18 cellular contexts compared by ENCODE assay signal in the genomic region with DNA sequence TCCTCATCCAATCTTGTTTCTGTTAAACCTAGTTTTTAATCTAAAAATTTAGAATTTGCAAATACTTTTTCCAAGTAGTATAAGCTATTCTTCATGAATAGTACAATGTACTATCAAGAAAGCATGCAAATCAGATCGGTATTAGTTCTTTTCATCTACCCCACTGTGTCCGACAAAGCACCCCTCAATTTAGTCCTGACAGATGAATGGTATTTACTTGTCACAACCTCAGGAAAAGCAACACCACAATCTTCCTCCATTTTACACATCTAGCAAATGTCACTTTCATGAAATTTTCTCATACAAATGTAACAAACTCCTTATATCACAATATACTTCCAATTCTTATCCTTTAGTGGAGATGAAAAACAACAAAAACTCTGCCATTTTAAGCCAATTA.
DNase-seq lines count a peak whose midpoint lies in the region; ATAC-seq and TF ChIP-seq lines count a peak whose summit lies in the region.
"Had no signal": no experiment of that assay in that cellular context is flagged by ENCODE, and none has a peak within 500 bp of the region (broad histone marks: within the 10 kb centered on the region; RNA-seq: fewer than 3 reads in every experiment).

No MANE protein-coding gene starts in this region.

- no peak for ATAC-seq in HG02642 (IDR thresholded peaks at IDR 0.05; ENCODE audit: poor library complexity, unreplicated experiment)
- ATAC-seq: GM12878 had no signal

- BruUV-seq in PC-9 (replicated peaks; lab: Mats Ljungman, UMichigan): no TSS peak

- H3K27ac ChIP-seq in BLaER1 treated with 17β-estradiol and CSF1 and Interleukin-3, amounts not matched to agents 10 nM and 100 nM: 0 out of 22 replicates have a peak overlapping the region, but pooled peaks of 1 of the 11 experiments have one; percentile 14
- no peak overlapping the region for H3K27ac ChIP-seq in neural cell (ENCODE audit: low read length)
- no peak overlapping the region for H3K27ac ChIP-seq in PC-9

- H3K4me2 ChIP-seq in BLaER1 treated with 17β-estradiol and CSF1 and Interleukin-3, amounts not matched to agents 10 nM and 100 nM: peak overlapping the region in 9 of 11 experiments; percentile 19 to 88 (median 69); a peak in 16 of 22 replicates
- H3K4me2 ChIP-seq in neural cell (ENCODE audit: low read length) (no peak overlapping the region), PC-9 (no peak overlapping the region)

- DNase-seq in PC-9: no peak
- DNase-seq in NAMALWA (ENCODE audit: low spot score): no peak
- DNase-seq: 8988T; ACHN; C1 segment of cervical spinal cord; CD4-positive, alpha-beta memory T cell; CD4-positive, CD25-positive, alpha-beta regulatory T cell; CD8-positive, alpha-beta memory T cell; COR-L47; DMS 273 treated with DMSO at 0.1 percent for 48 hours; DMS153; DMS79; EL had no signal

- POLR2A ChIA-PET in PC-9 (lab: Charles Lee; ENCODE audit: unreplicated experiment): no interaction called here

- H3K9me2 ChIP-seq in neural cell (ENCODE audit: insufficient read depth, low read length) (no peaks in the 10 kb centered on the region), PC-9 (ENCODE audit: insufficient read depth) (no peaks in the 10 kb centered on the region)

- H3K79me2 ChIP-seq in neural cell (replicated peaks; ENCODE audit: insufficient read depth, low read length): no peaks in the 10 kb centered on the region
- H3K79me2 ChIP-seq in PC-9 (ENCODE audit: low read depth): no peaks in the 10 kb centered on the region

- CTCF ChIA-PET in PC-9 (lab: Charles Lee): no interaction called here

- peaks cover 8 to 24% (median 16%) of the 10 kb centered on the region in 10 experiments for H3K4me1 ChIP-seq in BLaER1 treated with 17β-estradiol and CSF1 and Interleukin-3, amounts not matched to agents 10 nM and 100 nM
- H3K4me1 ChIP-seq in PC-9 (replicated peaks; ENCODE audit: insufficient read depth): no peaks in the 10 kb centered on the region; the same call in 1 of the 2 replicates

- no peak for TF ChIP-seq RAD21 in neural cell (conservative IDR thresholded peaks at IDR 0.05)

- no peaks in the 10 kb centered on the region for H3K36me3 ChIP-seq in BLaER1 treated with 17β-estradiol and CSF1 and Interleukin-3, amounts not matched to agents 10 nM and 100 nM
- H3K36me3 ChIP-seq in neural cell (ENCODE audit: insufficient read depth, low read length): no peaks in the 10 kb centered on the region
- H3K36me3 ChIP-seq in PC-9 (ENCODE audit: low read depth): no peaks in the 10 kb centered on the region
- H3K36me3 ChIP-seq: BE2C had no signal

- no peak overlapping the region for H3K9ac ChIP-seq in BLaER1 treated with 17β-estradiol and CSF1 and Interleukin-3, amounts not matched to agents 10 nM and 100 nM
- H3K9ac ChIP-seq in neural cell (ENCODE audit: low read length): no peak overlapping the region

- no peaks in the 10 kb centered on the region for H3K9me3 ChIP-seq in BLaER1 treated with 17β-estradiol and CSF1 and Interleukin-3, amounts not matched to agents 10 nM and 100 nM (replicated peaks in 1 of 11)
- H3K9me3 ChIP-seq in neural cell (ENCODE audit: low read length): no peaks in the 10 kb centered on the region
- H3K9me3 ChIP-seq in PC-9 (ENCODE audit: insufficient read depth, low read depth): no peaks in the 10 kb centered on the region
- H3K9me3 ChIP-seq: BE2C had no signal

- intact Hi-C loops in PC-9 (cut with micrococcal nuclease; ENCODE audit: unreplicated experiment): loop anchor here (5.0 kb wide), 1 partner anchor 203 kb away; the partner anchor contains the start of gene RBM45

- H3K27me3 ChIP-seq in BLaER1 treated with 17β-estradiol and CSF1 and Interleukin-3, amounts not matched to agents 10 nM and 100 nM: no peaks in the 10 kb centered on the region
- H3K27me3 ChIP-seq in neural cell (ENCODE audit: insufficient read depth, low read depth, low read length): peaks cover 47% of the 10 kb centered on the region
- no peaks in the 10 kb centered on the region for H3K27me3 ChIP-seq in PC-9 (ENCODE audit: insufficient read depth, low read depth)
- H3K27me3 ChIP-seq: BE2C had no signal

- H2AFZ ChIP-seq in neural cell (ENCODE audit: low read depth, low read length) (no peak overlapping the region), PC-9 (no peak overlapping the region)

- no peak for TF ChIP-seq CTCF in neural cell (IDR thresholded peaks at IDR 0.05; ENCODE audit: poor library complexity, severe bottlenecking)
- no peak for TF ChIP-seq CTCF in PC-9 (conservative IDR thresholded peaks at IDR 0.05)

- H4K20me1 ChIP-seq in BLaER1 treated with 17β-estradiol and CSF1 and Interleukin-3, amounts not matched to agents 10 nM and 100 nM: no peaks in the 10 kb centered on the region
- H4K20me1 ChIP-seq in neural cell (ENCODE audit: insufficient read depth): no peaks in the 10 kb centered on the region
- H4K20me1 ChIP-seq in PC-9 (ENCODE audit: insufficient read depth): no peaks in the 10 kb centered on the region

- H3K4me3 ChIP-seq in BLaER1 treated with 17β-estradiol and CSF1 and Interleukin-3, amounts not matched to agents 10 nM and 100 nM: no peak overlapping the region
- H3K4me3 ChIP-seq in neural cell (ENCODE audit: low read length): peak overlapping the region; percentile 40
- no peak overlapping the region for H3K4me3 ChIP-seq in PC-9
- H3K4me3 ChIP-seq: GM12878 had no signal

- H3F3A ChIP-seq in neural cell (ENCODE audit: insufficient read depth, low read length, poor library complexity, severe bottlenecking): no peaks in the 10 kb centered on the region
- no peaks in the 10 kb centered on the region for H3F3A ChIP-seq in PC-9 (ENCODE audit: insufficient read depth, low read depth)

- TF ChIP-seq EP300 in neural cell (conservative IDR thresholded peaks at IDR 0.05; ENCODE audit: poor library complexity, severe bottlenecking): peak; percentile 51

TF ChIP-seq in neural cell, 6 proteins besides CTCF, POLR2A, EP300 and RAD21:
- TF ChIP-seq TAF1 (IDR thresholded peaks at IDR 0.05; ENCODE audit: low read depth) (no peak), POLR2AphosphoS5 (IDR thresholded peaks at IDR 0.05) (peak; percentile 76)
- TF ChIP-seq, protein P1, sequence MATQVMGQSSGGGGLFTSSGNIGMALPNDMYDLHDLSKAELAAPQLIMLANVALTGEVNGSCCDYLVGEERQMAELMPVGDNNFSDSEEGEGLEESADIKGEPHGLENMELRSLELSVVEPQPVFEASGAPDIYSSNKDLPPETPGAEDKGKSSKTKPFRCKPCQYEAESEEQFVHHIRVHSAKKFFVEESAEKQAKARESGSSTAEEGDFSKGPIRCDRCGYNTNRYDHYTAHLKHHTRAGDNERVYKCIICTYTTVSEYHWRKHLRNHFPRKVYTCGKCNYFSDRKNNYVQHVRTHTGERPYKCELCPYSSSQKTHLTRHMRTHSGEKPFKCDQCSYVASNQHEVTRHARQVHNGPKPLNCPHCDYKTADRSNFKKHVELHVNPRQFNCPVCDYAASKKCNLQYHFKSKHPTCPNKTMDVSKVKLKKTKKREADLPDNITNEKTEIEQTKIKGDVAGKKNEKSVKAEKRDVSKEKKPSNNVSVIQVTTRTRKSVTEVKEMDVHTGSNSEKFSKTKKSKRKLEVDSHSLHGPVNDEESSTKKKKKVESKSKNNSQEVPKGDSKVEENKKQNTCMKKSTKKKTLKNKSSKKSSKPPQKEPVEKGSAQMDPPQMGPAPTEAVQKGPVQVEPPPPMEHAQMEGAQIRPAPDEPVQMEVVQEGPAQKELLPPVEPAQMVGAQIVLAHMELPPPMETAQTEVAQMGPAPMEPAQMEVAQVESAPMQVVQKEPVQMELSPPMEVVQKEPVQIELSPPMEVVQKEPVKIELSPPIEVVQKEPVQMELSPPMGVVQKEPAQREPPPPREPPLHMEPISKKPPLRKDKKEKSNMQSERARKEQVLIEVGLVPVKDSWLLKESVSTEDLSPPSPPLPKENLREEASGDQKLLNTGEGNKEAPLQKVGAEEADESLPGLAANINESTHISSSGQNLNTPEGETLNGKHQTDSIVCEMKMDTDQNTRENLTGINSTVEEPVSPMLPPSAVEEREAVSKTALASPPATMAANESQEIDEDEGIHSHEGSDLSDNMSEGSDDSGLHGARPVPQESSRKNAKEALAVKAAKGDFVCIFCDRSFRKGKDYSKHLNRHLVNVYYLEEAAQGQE (IDR thresholded peaks at IDR 0.05; ENCODE audit: borderline replicate concordance): no peak

Comparison
In these comparisons a context has a peak if more than half of its experiments do, and no peak if none do; other contexts are left out.
1. H3K4me2 ChIP-seq: peak in BLaER1 treated with 17β-estradiol and CSF1 and Interleukin-3, amounts not matched to agents 10 nM and 100 nM (9 of 11); none in neural cell (single experiment) and PC-9 (single experiment).